8 cellular contexts compared by ENCODE assay signal in the genomic region with DNA sequence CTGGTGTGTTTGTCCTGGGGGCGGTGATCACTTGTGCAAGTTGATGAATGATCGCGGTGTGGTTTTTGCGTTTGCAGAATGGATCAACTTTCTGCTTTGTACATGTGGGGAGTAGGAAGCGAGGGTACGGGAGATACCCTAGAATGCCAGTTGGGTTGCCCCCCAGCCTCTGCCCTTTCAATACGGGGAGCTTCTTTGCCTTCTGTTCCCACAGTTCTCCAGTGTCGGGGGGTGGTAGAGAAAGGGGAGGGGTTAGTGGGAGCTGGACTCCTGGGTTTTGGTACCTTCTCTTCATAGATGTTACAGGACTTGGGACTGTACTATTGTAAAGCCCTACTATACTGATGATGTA.
DNase-seq lines count a peak whose midpoint lies in the region; TF ChIP-seq lines count a peak whose summit lies in the region.

No MANE protein-coding gene starts in this region.

- POLR2A ChIA-PET in AG04449 (lab: Yijun Ruan, JAX), result no interaction called here

- TF ChIP-seq CTCF in AG04449 (IDR thresholded peaks at IDR 0.05; ENCODE audit: insufficient read depth, low read length, missing control alignments) (no peak), KMS-11 (conservative IDR thresholded peaks at IDR 0.05; ENCODE audit: low read depth, low read length) (no peak), cardiac fibroblast (IDR thresholded peaks at IDR 0.05; ENCODE audit: low read depth, low read length) (no peak)

- peaks cover 29% of the 10 kb centered on the region for H3K79me2 ChIP-seq in KMS-11 (ENCODE audit: insufficient read depth, low read depth)

- H3K27me3 ChIP-seq in KMS-11 (ENCODE audit: insufficient read depth, low read depth) (no peaks in the 10 kb centered on the region), muscle layer of duodenum (ENCODE audit: low read depth, low read length) (no peaks in the 10 kb centered on the region)

- DNase-seq in AG04449 (ENCODE audit: low read depth, low spot score) (no peak), cardiac fibroblast (ENCODE audit: low read depth in 2 of 2) (no peak), DMS53 treated with DMSO at 0.1 percent for 48 hours (lab: John Stamatoyannopoulos, UW; ENCODE audit: unreplicated experiment) (no peak), NCI-H128 (lab: John Stamatoyannopoulos, UW; ENCODE audit: unreplicated experiment) (no peak), globus pallidus (ENCODE audit: low spot score) (no peak)
- DNase-seq in activated CD8-positive, alpha-beta memory T cell treated with anti-CD3 and anti-CD28 coated beads, Interleukin-2, amount 50 U/mL, for 48 hours, result no peak

- no peaks in the 10 kb centered on the region for H3K36me3 ChIP-seq in KMS-11 (ENCODE audit: insufficient read depth)
- no peaks in the 10 kb centered on the region for H3K36me3 ChIP-seq in muscle layer of duodenum (ENCODE audit: control insufficient read depth in 1 of 2, insufficient read depth in 2 of 2, low read length in 2 of 2)

- H3K4me1 ChIP-seq in KMS-11 (ENCODE audit: low read depth, poor library complexity, severe bottlenecking) (peaks cover 21% of the 10 kb centered on the region), muscle layer of duodenum (ENCODE audit: control insufficient read depth in 1 of 2, insufficient read depth in 2 of 2, low read length in 2 of 2) (peaks cover 10 to 14% of the 10 kb centered on the region in 2 donors)

- no peaks in the 10 kb centered on the region for H4K20me1 ChIP-seq in KMS-11 (ENCODE audit: insufficient read depth)

- H2AFZ ChIP-seq in KMS-11 (ENCODE audit: low read depth), result no peak overlapping the region; the same call in 1 of the 2 replicates

- H3K4me2 ChIP-seq in KMS-11, result peak overlapping the region; percentile 71

- H3K4me3 ChIP-seq in AG04449 (ENCODE audit: low read depth, low read length) (peak overlapping the region; percentile 80), KMS-11 (IDR thresholded peaks at IDR 0.05; ENCODE audit: insufficient read depth, low read depth, low read length) (peak overlapping the region; percentile 65), cardiac fibroblast (replicated peaks in 1 of 2; ENCODE audit: low read depth in 2 of 2, low read length in 2 of 2) (peak overlapping the region; percentile 81 to 83), muscle layer of duodenum (ENCODE audit: low read depth in 1 of 2, low read length in 2 of 2) (peak overlapping the region; percentile 91 to 96)

- CTCF ChIA-PET in AG04449 (lab: Yijun Ruan, JAX), result interaction anchor here (1.4 kb wide), 3 partner anchors 11 to 97 kb away, joined by 3 to 4 read pairs (median 4); no protein-coding TSS in a partner anchor

- H3K9me3 ChIP-seq in muscle layer of duodenum (ENCODE audit: control insufficient read depth in 1 of 2, low read length in 2 of 2), result no peaks in the 10 kb centered on the region

- peak overlapping the region; percentile 70; the same call in 1 of the 2 replicates for H3K9ac ChIP-seq in KMS-11

- H3K27ac ChIP-seq in KMS-11 (no peak overlapping the region), muscle layer of duodenum (ENCODE audit: low read length) (no peak overlapping the region)
